ENCODE assay signal across 8 cellular contexts in genomic region chr1:228902781-228903572, GRCh38.
DNase-seq lines count a peak whose midpoint lies in the region; ATAC-seq and TF ChIP-seq lines count a peak whose summit lies in the region.

No MANE protein-coding gene starts in this region.

- peaks cover 73% of the 10 kb centered on the region for H3K27me3 ChIP-seq in PC-9 (ENCODE audit: insufficient read depth, low read depth)

- no TSS peak for BruUV-seq in PC-9 (replicated peaks; lab: Mats Ljungman, UMichigan)

- no peak for TF ChIP-seq CTCF in PC-9 (conservative IDR thresholded peaks at IDR 0.05)

- in situ Hi-C loops in G401 (cut with HindIII; ENCODE audit: low sequenced_read_pairs), result no loop called here

- H3K79me2 ChIP-seq in PC-9 (ENCODE audit: low read depth), result no peaks in the 10 kb centered on the region

- no peaks in the 10 kb centered on the region for H3F3A ChIP-seq in PC-9 (ENCODE audit: insufficient read depth, low read depth)

- DNase-seq in G401 (ENCODE audit: low spot score) (peak; percentile 8), PC-9 (peak; percentile 7 to 49), fibroblast of gingiva (ENCODE audit: low read depth) (peak; percentile 95), nucleus accumbens (lab: John Stamatoyannopoulos, UW) (peak in 50 of 56 donors; percentile 26 to 93 (median 59)), NCI-H526 (lab: John Stamatoyannopoulos, UW) (no peak)

- H3K9me3 ChIP-seq in PC-9 (ENCODE audit: insufficient read depth, low read depth), result no peaks in the 10 kb centered on the region

- no peaks in the 10 kb centered on the region for H4K20me1 ChIP-seq in PC-9 (ENCODE audit: insufficient read depth)

- CTCF ChIA-PET in PC-9 (lab: Charles Lee), result no interaction called here

- intact Hi-C loops in PC-9 (cut with micrococcal nuclease; ENCODE audit: unreplicated experiment), result no loop called here

- H3K4me2 ChIP-seq in PC-9, result no peak overlapping the region

- no peak overlapping the region for H2AFZ ChIP-seq in PC-9

- ATAC-seq in GM18498 (IDR thresholded peaks at IDR 0.05; ENCODE audit: unreplicated experiment) (no peak), HG02588 (IDR thresholded peaks at IDR 0.05; ENCODE audit: unreplicated experiment) (no peak), GM21360 (IDR thresholded peaks at IDR 0.05; ENCODE audit: unreplicated experiment) (no peak)

- no peaks in the 10 kb centered on the region for H3K36me3 ChIP-seq in PC-9 (ENCODE audit: low read depth)

- POLR2A ChIA-PET in PC-9 (lab: Charles Lee; ENCODE audit: unreplicated experiment), result no interaction called here

- no peaks in the 10 kb centered on the region for H3K9me2 ChIP-seq in PC-9 (ENCODE audit: insufficient read depth)

- H3K27ac ChIP-seq in PC-9, result no peak overlapping the region

- H3K4me1 ChIP-seq in PC-9 (replicated peaks; ENCODE audit: insufficient read depth), result no peaks in the 10 kb centered on the region

- H3K4me3 ChIP-seq in PC-9, result no peak overlapping the region

Comparison
In these comparisons a context has a peak if more than half of its experiments do, and no peak if none do; other contexts are left out.
1. DNase-seq: peak in G401 (single experiment), PC-9 (2 of 2), fibroblast of gingiva (single experiment) and nucleus accumbens (50 of 56); none in NCI-H526 (0 of 2).